ENCODE assay signal across 6 cellular contexts in the genomic region with DNA sequence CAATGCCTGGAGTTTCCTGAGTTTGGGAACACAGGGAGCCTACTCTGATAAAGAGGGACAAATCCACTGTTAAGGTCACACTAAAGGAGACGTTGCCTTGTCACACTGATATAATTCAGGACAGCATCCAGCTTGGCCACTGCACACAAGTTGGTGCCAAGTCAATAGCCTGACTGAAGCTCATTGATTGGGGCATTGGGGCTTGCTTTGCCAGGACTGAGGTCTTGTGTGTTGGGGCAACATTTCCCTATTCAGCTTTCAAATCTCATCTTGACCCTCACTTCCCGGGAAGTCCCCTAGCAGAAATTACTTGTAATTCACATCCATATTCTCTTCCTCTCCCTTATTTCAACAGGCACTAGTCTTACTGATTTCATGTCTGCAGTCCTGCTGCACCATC. TPM values are rescaled to one million over a fixed set of nuclear protein-coding genes. Genes with fewer than 3 reads are reported as not detected.
A peak's percentile ranks its signal among the peaks of the same experiment; 100 is the strongest.
DNase-seq lines count a peak whose midpoint lies in the region; ATAC-seq, FAIRE-seq and TF ChIP-seq lines count a peak whose summit lies in the region.
"Not testable (repeated sequence)": the region's sequence is repeated elsewhere in the genome, so short reads cannot be mapped to it uniquely, and the experiment has no call there.

No MANE protein-coding gene starts in this region.

- not testable (repeated sequence) for H3K9me1 ChIP-seq in endothelial cell of umbilical vein (replicated peaks; ENCODE audit: control insufficient read depth, extremely low read depth, insufficient read depth, low read length)

- not testable (repeated sequence) for H3K4me3 Mint-ChIP-seq in astrocyte (ENCODE audit: unreplicated experiment); nephron progenitor cell

- peak; percentile 37 for ATAC-seq in left lobe of liver
- ATAC-seq in right lobe of liver = peak; percentile 6 to 41 (median 19)

- not testable (repeated sequence) for H3K27me3 Mint-ChIP-seq in astrocyte (ENCODE audit: low read depth, unreplicated experiment); nephron progenitor cell (ENCODE audit: low read depth, poor library complexity)

- not testable (repeated sequence) for H3K27me3 ChIP-seq in astrocyte (ENCODE audit: insufficient read depth, low read length); endothelial cell of umbilical vein (ENCODE audit: control insufficient read depth in 2 of 2, insufficient read depth in 2 of 2, low read length in 2 of 2); right lobe of liver

- no CpG with 5 or more reads among the region's 2 CpGs for WGBS in right lobe of liver (ENCODE audit: insufficient coverage, low coverage, low lambda C conversion rate, missing lambda C conversion rate)

- TF ChIP-seq CTCF in astrocyte (IDR thresholded peaks at IDR 0.05; ENCODE audit: insufficient read depth, low read depth, low read length); endothelial cell of umbilical vein (IDR thresholded peaks at IDR 0.05; ENCODE audit: extremely low read depth in 1 of 2, insufficient read depth in 1 of 2, low read depth in 1 of 2, low read length in 2 of 2); right lobe of liver (IDR thresholded peaks at IDR 0.05); nephron progenitor cell (IDR thresholded peaks at IDR 0.05): not testable (repeated sequence)

- H3K9ac ChIP-seq in astrocyte (ENCODE audit: low read length); endothelial cell of umbilical vein (replicated peaks; ENCODE audit: extremely low read depth, insufficient read depth, low read length): not testable (repeated sequence)

- not testable (repeated sequence) for H3K36me3 Mint-ChIP-seq in astrocyte (ENCODE audit: low read depth, unreplicated experiment); nephron progenitor cell (ENCODE audit: low read depth)

- intact Hi-C loops in endothelial cell of umbilical vein (cut with micrococcal nuclease); right lobe of liver (cut with DNase I): not testable (repeated sequence)

- not testable (repeated sequence) for H2AFZ ChIP-seq in astrocyte (ENCODE audit: low read depth, low read length); endothelial cell of umbilical vein (ENCODE audit: low read depth, low read length)

- dilution Hi-C loops in endothelial cell of umbilical vein (cut with MboI; ENCODE audit: extremely low pct_ligation_motif_present, low sequenced_read_pairs) = not testable (repeated sequence)

- not testable (repeated sequence) for DNase-seq in HTR-8/SVneo (ENCODE audit: insufficient read length, low spot score); astrocyte (ENCODE audit: low read depth); endothelial cell of umbilical vein (ENCODE audit: low read depth, low spot score); nephron progenitor cell
- DNase-seq in left lobe of liver (ENCODE audit: low spot score) (peak; percentile 73), right lobe of liver (peak in 2 of 3 donors; percentile 74 to 75)

- not testable (repeated sequence) for TF ChIP-seq POLR2A in endothelial cell of umbilical vein (IDR thresholded peaks at IDR 0.05; ENCODE audit: low read depth, low read length); right lobe of liver (IDR thresholded peaks at IDR 0.05)

- H3K79me2 ChIP-seq in astrocyte (ENCODE audit: insufficient read depth, low read length); endothelial cell of umbilical vein (ENCODE audit: control insufficient read depth, insufficient read depth, low read length): not testable (repeated sequence)

- not testable (repeated sequence) for H3K4me1 Mint-ChIP-seq in astrocyte (ENCODE audit: low read depth, unreplicated experiment)
- peaks cover 13% of the 10 kb centered on the region for H3K4me1 Mint-ChIP-seq in nephron progenitor cell

- H3K27ac Mint-ChIP-seq in astrocyte (ENCODE audit: unreplicated experiment) = not testable (repeated sequence)
- peak overlapping the region; percentile 21 for H3K27ac Mint-ChIP-seq in nephron progenitor cell

- CTCF ChIA-PET in endothelial cell of umbilical vein (lab: Charles Lee) = not testable (repeated sequence)

- H3K36me3 ChIP-seq in astrocyte (ENCODE audit: insufficient read depth, low read length); endothelial cell of umbilical vein (ENCODE audit: control insufficient read depth in 2 of 2, extremely low read depth in 1 of 2, insufficient read depth in 2 of 2, low read length in 2 of 2); right lobe of liver: not testable (repeated sequence)

- H4K20me1 ChIP-seq in astrocyte (ENCODE audit: insufficient read depth, low read length); endothelial cell of umbilical vein (replicated peaks; ENCODE audit: control insufficient read depth, extremely low read depth, insufficient read depth, low read length): not testable (repeated sequence)

- H3K27ac ChIP-seq in astrocyte (ENCODE audit: low read depth, low read length); endothelial cell of umbilical vein (ENCODE audit: insufficient read depth, low read depth, low read length): not testable (repeated sequence)
- H3K27ac ChIP-seq in right lobe of liver = peak overlapping the region in 1 of 3 donors; percentile 66

- not testable (repeated sequence) for H3K4me2 ChIP-seq in astrocyte (ENCODE audit: low read length); endothelial cell of umbilical vein (ENCODE audit: insufficient read depth, low read length)

- BruUV-seq in endothelial cell of umbilical vein (replicated peaks; lab: Mats Ljungman, UMichigan) = not testable (repeated sequence)

- H3K9me3 Mint-ChIP-seq in astrocyte (ENCODE audit: unreplicated experiment); nephron progenitor cell: not testable (repeated sequence)

- not testable (repeated sequence) for H3K4me1 ChIP-seq in astrocyte (ENCODE audit: insufficient read depth, low read length); endothelial cell of umbilical vein (ENCODE audit: control insufficient read depth, extremely low read depth, insufficient read depth, low read length)
- peaks cover 0 to 27% (median 10%) of the 10 kb centered on the region in 4 donors for H3K4me1 ChIP-seq in right lobe of liver

- not testable (repeated sequence) for H3K4me3 ChIP-seq in astrocyte (ENCODE audit: insufficient read depth, low read depth, low read length); endothelial cell of umbilical vein (replicated peaks in 1 of 3; ENCODE audit: insufficient read depth in 1 of 3, low read depth in 1 of 3, low read length in 3 of 3); right lobe of liver

- not testable (repeated sequence) for H3K9me3 ChIP-seq in astrocyte (ENCODE audit: insufficient read depth, low read depth, low read length); endothelial cell of umbilical vein (replicated peaks; ENCODE audit: control insufficient read depth, insufficient read depth, low read length); right lobe of liver

- FAIRE-seq in HTR-8/SVneo (lab: Jason Lieb, UNC) (peak; percentile 89), astrocyte (lab: Jason Lieb, UNC) (peak; percentile 81), endothelial cell of umbilical vein (lab: Jason Lieb, UNC) (peak; percentile 35)

- POLR2A ChIA-PET in endothelial cell of umbilical vein (lab: Charles Lee) = not testable (repeated sequence)

RNA-seq across cellular contexts. Expression of a gene that starts 3.8 kb away (rescaled TPM):
- 4.9 and 5.4 TPM in 2 replicates for total RNA-seq in astrocyte
- total RNA-seq in endothelial cell of umbilical vein = 0.23 and 0.42 TPM in 2 replicates
- 0.13 and 0.40 TPM in 2 replicates for polyA plus RNA-seq in endothelial cell of umbilical vein
- 0.25 and 0.38 TPM in 2 replicates for polyA plus RNA-seq in endothelial cell of umbilical vein (2011; cell fraction: cytosol; rRNA removed)
- polyA plus RNA-seq in endothelial cell of umbilical vein (2011; cell fraction: nucleus; rRNA removed) = 0.17 and 1.3 TPM in 2 replicates
- polyA plus RNA-seq in endothelial cell of umbilical vein (2012) = 0.24 TPM in 1 of 2 replicates, not detected in the other
- polyA minus RNA-seq in endothelial cell of umbilical vein = 0.46 and 0.47 TPM in 2 replicates
- 0.82 TPM for polyA minus RNA-seq in endothelial cell of umbilical vein (2011; cell fraction: cytosol; rRNA and poly(A)+ RNA removed)
- 0.43 and 0.58 TPM in 2 replicates for polyA minus RNA-seq in endothelial cell of umbilical vein (2011; cell fraction: nucleus; rRNA and poly(A)+ RNA removed)
- 10.3 TPM for total RNA-seq in left lobe of liver
- 10 to 100 TPM in 4 of 6 experiments, 1 to 10 TPM in 2; 5.9 to 18.6 (median 10.6) TPM for total RNA-seq in right lobe of liver
